In genomic region chr1:50308883-50309282, GRCh38 we compare ENCODE assay signal across 9 cellular contexts.
DNase-seq lines count a peak whose midpoint lies in the region; ATAC-seq and TF ChIP-seq lines count a peak whose summit lies in the region.
"Had no signal": no experiment of that assay in that cellular context is flagged by ENCODE, and none has a peak within 500 bp of the region (broad histone marks: within the 10 kb centered on the region; RNA-seq: fewer than 3 reads in every experiment).

No MANE protein-coding gene starts in this region.

- DNase-seq in GM13976 (ENCODE audit: low spot score): peak; percentile 44
- DNase-seq in M059J (ENCODE audit: low read depth): peak; percentile 15
- DNase-seq in body of pancreas: peak in 3 of 4 donors; percentile 22 to 52 (median 42)
- DNase-seq in mesendoderm: peak; percentile 83
- DNase-seq in NCI-H2171 (lab: John Stamatoyannopoulos, UW): no peak
- no peak for DNase-seq in NK-92 treated with Interleukin-12 subunit alpha and Interleukin-12 subunit beta, amount 100 ng/mL, for 24 hours (lab: John Stamatoyannopoulos, UW)
- no peak for DNase-seq in sciatic nerve (ENCODE audit: low spot score)
- DNase-seq: hippocampal formation had no signal

- H3K36me3 ChIP-seq in body of pancreas (replicated peaks in 1 of 2; ENCODE audit: insufficient read depth in 1 of 2, low read depth in 2 of 2) (no peaks in the 10 kb centered on the region), mesendoderm (ENCODE audit: control insufficient read depth, insufficient read depth, low read length) (no peaks in the 10 kb centered on the region)

- no peak overlapping the region for H4K5ac ChIP-seq in mesendoderm (ENCODE audit: low read length)

- H3K79me2 ChIP-seq in mesendoderm (ENCODE audit: control insufficient read depth, insufficient read depth, low read length): no peaks in the 10 kb centered on the region

- no peak for ATAC-seq in body of pancreas
- ATAC-seq in GM19035 (IDR thresholded peaks at IDR 0.05; ENCODE audit: unreplicated experiment): no peak
- no peak for ATAC-seq in sciatic nerve

- H3K56ac ChIP-seq in mesendoderm (ENCODE audit: low read length): no peak overlapping the region

- H3K18ac ChIP-seq in mesendoderm (ENCODE audit: low read length): no peak overlapping the region

- intact Hi-C loops in body of pancreas (cut with DNase I): no loop called here
- intact Hi-C loops in sciatic nerve (cut with DNase I): no loop called here

- in situ Hi-C loops in GM13976 (cut with MboI; ENCODE audit: low sequenced_read_pairs, unreplicated experiment): no loop called here

- H2BK5ac ChIP-seq in mesendoderm (ENCODE audit: low read length): no peak overlapping the region

- H3K4ac ChIP-seq in mesendoderm (ENCODE audit: low read depth, low read length): no peak overlapping the region

- H3K4me2 ChIP-seq in mesendoderm (ENCODE audit: low read length): no peak overlapping the region

- TF ChIP-seq POLR2A in body of pancreas (IDR thresholded peaks at IDR 0.05): no peak

- TF ChIP-seq CTCF in GM13976 (IDR thresholded peaks at IDR 0.05; ENCODE audit: borderline replicate concordance, control extremely low read depth, extremely low read depth, insufficient read depth, missing control alignments) (no peak), body of pancreas (IDR thresholded peaks at IDR 0.05) (no peak)

- no peaks in the 10 kb centered on the region for H3K27me3 ChIP-seq in body of pancreas
- H3K27me3 ChIP-seq in mesendoderm (ENCODE audit: insufficient read depth, low read length, poor library complexity): no peaks in the 10 kb centered on the region

- H3K4me1 ChIP-seq in body of pancreas: no peaks in the 10 kb centered on the region
- H3K4me1 ChIP-seq in mesendoderm (ENCODE audit: control insufficient read depth, low read depth, low read length): no peaks in the 10 kb centered on the region

- 23 to 29% methylated on average over 7 of the region's 7 CpGs for WGBS in body of pancreas, 2 donors
- WGBS in mesendoderm (ENCODE audit: extremely low coverage, insufficient coverage, low lambda C conversion rate): no CpG with 5 or more reads among the region's 7 CpGs

- no peak overlapping the region for H3K9ac ChIP-seq in mesendoderm (ENCODE audit: low read length)

- H3K79me1 ChIP-seq in mesendoderm (ENCODE audit: low read length): no peaks in the 10 kb centered on the region

- H3K4me3 ChIP-seq in body of pancreas: no peak overlapping the region
- H3K4me3 ChIP-seq in mesendoderm (ENCODE audit: low read length): no peak overlapping the region

- no peak overlapping the region for H2AK5ac ChIP-seq in mesendoderm (ENCODE audit: low read length)

- H3K27ac ChIP-seq in body of pancreas: no peak overlapping the region
- H3K27ac ChIP-seq in mesendoderm (ENCODE audit: low read depth, low read length): no peak overlapping the region

- no peak overlapping the region for H2BK15ac ChIP-seq in mesendoderm (replicated peaks; ENCODE audit: low read depth)

- no peak overlapping the region for H2BK120ac ChIP-seq in mesendoderm (ENCODE audit: low read depth, low read length)

- no peak overlapping the region for H4K8ac ChIP-seq in mesendoderm (ENCODE audit: low read depth, low read length)

- H3K9me3 ChIP-seq in body of pancreas: no peaks in the 10 kb centered on the region

- no peak overlapping the region for H3K23ac ChIP-seq in mesendoderm (ENCODE audit: low read length)

Comparison
In these comparisons a context has a peak if more than half of its experiments do, and no peak if none do; other contexts are left out.
1. DNase-seq: peak in GM13976 (single experiment), M059J (single experiment), body of pancreas (3 of 4) and mesendoderm (single experiment); none in NCI-H2171 (single experiment), NK-92 treated with Interleukin-12 subunit alpha and Interleukin-12 subunit beta, amount 100 ng/mL, for 24 hours (single experiment) and sciatic nerve (single experiment).